ENCODE assay signal across 1 cellular context in genomic region chr14:73764881-73765280, GRCh38.
TF ChIP-seq lines count a peak whose summit lies in the region.

No MANE protein-coding gene starts in this region.

TF ChIP-seq in K562, 482 proteins besides CTCF, POLR2A, EP300 and RAD21:
- TF ChIP-seq ARID3A (IDR thresholded peaks at IDR 0.05; ENCODE audit: borderline replicate concordance, low read depth, low read length) (no peak), NFIC (IDR thresholded peaks at IDR 0.05) (peak; percentile 72), ETV6 (IDR thresholded peaks at IDR 0.05; ENCODE audit: borderline replicate concordance in 1 of 2, low read depth in 2 of 2, low read length in 1 of 2) (0 out of 4 replicates have a peak, but pooled peaks of 1 of the 2 experiments have one; percentile 31), ETV6 (CRISPR knock-in tag; IDR thresholded peaks at IDR 0.05; ENCODE audit: borderline replicate concordance) (no peak), SPI1 (IDR thresholded peaks at IDR 0.05; ENCODE audit: borderline replicate concordance, low read depth, low read length) (peak; percentile 75; the same call in 1 of the 2 replicates)
